Comparison of ENCODE assay signal across 27 cellular contexts in the genomic region with DNA sequence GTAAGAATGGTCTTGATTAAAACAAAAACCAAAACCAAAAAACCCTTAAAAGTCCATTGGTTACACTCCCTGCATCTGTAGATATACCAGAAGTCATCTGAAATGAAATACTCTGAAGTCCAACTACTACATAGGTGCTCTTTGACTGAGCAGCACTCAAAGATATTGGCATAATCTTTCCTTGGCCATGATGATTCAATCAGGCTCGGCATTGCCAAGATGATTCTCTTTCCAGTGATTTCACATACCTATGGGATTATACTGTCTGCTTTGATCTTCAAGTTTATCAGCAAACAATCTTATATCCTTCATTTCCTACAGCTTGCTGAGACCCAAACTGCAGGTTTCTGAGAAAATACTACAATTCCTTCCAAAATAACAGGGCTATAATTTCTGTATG.
"Had no signal": no experiment of that assay in that cellular context is flagged by ENCODE, and none has a peak within 500 bp of the region (broad histone marks: within the 10 kb centered on the region; RNA-seq: fewer than 3 reads in every experiment).

No MANE protein-coding gene starts in this region.

- H3K36me3 ChIP-seq: ascending aorta, cardiac muscle cell, SJSA1 had no signal

- H3K4me2 ChIP-seq: KMS-11 had no signal

- H3K27ac Mint-ChIP-seq: activated CD8-positive, alpha-beta T cell treated with anti-CD3 and anti-CD28 coated beads, Interleukin-2, amount 10 ng/mL, durations not matched to agents 7 days and 5 days; activated naive CD4-positive, alpha-beta T cell treated with anti-CD3 and anti-CD28 coated beads, Interleukin-2, amount 50 U/mL, for 24 hours; T-helper 1 cell treated with Interleukin-12 subunit alpha and Interleukin-12 subunit beta and Interleukin-4 antibody, amounts not matched to agents 30 μg/mL and 1 μg/mL, for 36 hours had no signal

- H3K4me1 Mint-ChIP-seq: activated naive CD4-positive, alpha-beta T cell treated with anti-CD3 and anti-CD28 coated beads, Interleukin-2, amount 50 U/mL, for 24 hours had no signal

- H3K4me1 ChIP-seq: ascending aorta, body of pancreas, SJSA1 had no signal

- H3K9me3 Mint-ChIP-seq: T-helper 1 cell treated with Interleukin-12 subunit alpha and Interleukin-12 subunit beta and Interleukin-4 antibody, amounts not matched to agents 30 μg/mL and 1 μg/mL, for 36 hours had no signal

- H3K27me3 ChIP-seq: ascending aorta, body of pancreas, cardiac muscle cell, SJSA1 had no signal

- H3K4me3 Mint-ChIP-seq: activated CD8-positive, alpha-beta T cell treated with anti-CD3 and anti-CD28 coated beads, Interleukin-2, amount 10 ng/mL, durations not matched to agents 7 days and 5 days; activated naive CD4-positive, alpha-beta T cell treated with anti-CD3 and anti-CD28 coated beads, Interleukin-2, amount 50 U/mL, for 24 hours; T-helper 1 cell treated with Interleukin-12 subunit alpha and Interleukin-12 subunit beta and Interleukin-4 antibody, amounts not matched to agents 30 μg/mL and 1 μg/mL, for 36 hours had no signal

- H3K27ac ChIP-seq: ascending aorta, body of pancreas, cardiac muscle cell, KMS-11, SJSA1 had no signal

- H3K9ac ChIP-seq: KMS-11 had no signal

- H3K9me3 ChIP-seq: ascending aorta, body of pancreas, SJSA1 had no signal

- DNase-seq: activated CD4-positive, alpha-beta T cell treated with anti-CD3 and anti-CD28 coated beads for 48 hours; activated CD4-positive, alpha-beta T cell treated with anti-CD3 and anti-CD28 coated beads, Interleukin-2, amount 50 U/mL, for 4 hours; activated CD4-positive, CD25-positive, alpha-beta regulatory T cell treated with anti-CD3 and anti-CD28 coated beads, Interleukin-2, amount 50 U/mL, for 72 hours; activated CD8-positive, alpha-beta memory T cell treated with anti-CD3 and anti-CD28 coated beads, Interleukin-2, amount 50 U/mL, for 48 hours; activated CD8-positive, alpha-beta T cell treated with anti-CD3 and anti-CD28 coated beads, Interleukin-2, amount 10 ng/mL, durations not matched to agents 7 days and 5 days; activated naive CD4-positive, alpha-beta T cell; activated T-cell treated with anti-CD3 and anti-CD28 coated beads, Interleukin-2, amount 50 U/mL, for 1 hour; amniotic stem cell; body of pancreas; NCI-H1092; NCI-H1417; NCI-H2029; NCI-H2107; NCI-H2171 treated with DMSO at 0.1 percent for 48 hours; NCI-H510A treated with DMSO at 0.1 percent for 48 hours; NCI-H69; RPMI8226; SHP77; SW 1271 had no signal

- H3K4me3 ChIP-seq: ascending aorta, body of pancreas, cardiac muscle cell, SJSA1 had no signal

- ATAC-seq: activated CD8-positive, alpha-beta T cell treated with anti-CD3 and anti-CD28 coated beads, Interleukin-2, amount 10 ng/mL, durations not matched to agents 7 days and 5 days; body of pancreas; Panc1; SK-N-SH treated with all-trans-retinoic acid at 6 μM for 48 hours had no signal
